Comparison of ENCODE assay signal across 2 cellular contexts in genomic region chr6:144064402-144064830, GRCh38.
TF ChIP-seq lines count a peak whose summit lies in the region.

No MANE protein-coding gene starts in this region.

TF ChIP-seq in IMR-90, 13 proteins besides CTCF, POLR2A, EP300 and RAD21:
- TF ChIP-seq CEBPB (IDR thresholded peaks at IDR 0.05; ENCODE audit: low read depth, low read length) (no peak), BHLHE40 (IDR thresholded peaks at IDR 0.05; ENCODE audit: low read depth, low read length) (no peak), MXI1 (IDR thresholded peaks at IDR 0.05; ENCODE audit: borderline replicate concordance, low read depth, low read length) (no peak), SMC3 (IDR thresholded peaks at IDR 0.05; ENCODE audit: low read depth, low read length) (no peak), USF2 (IDR thresholded peaks at IDR 0.05; ENCODE audit: low read depth, low read length) (no peak), RFX5 (IDR thresholded peaks at IDR 0.05; ENCODE audit: low read depth, low read length) (no peak), MAZ (IDR thresholded peaks at IDR 0.05; ENCODE audit: borderline replicate concordance, low read depth, low read length) (no peak), CHD1 (IDR thresholded peaks at IDR 0.05; ENCODE audit: low read depth, low read length) (no peak)

TF ChIP-seq in H1, 55 proteins besides CTCF, POLR2A, EP300 and RAD21:
- TF ChIP-seq KDM1A (IDR thresholded peaks at IDR 0.05; ENCODE audit: borderline replicate concordance, low read length) (no peak), GTF2F1 (IDR thresholded peaks at IDR 0.05; ENCODE audit: borderline replicate concordance, low read depth, low read length) (no peak), NRF1 (IDR thresholded peaks at IDR 0.05; ENCODE audit: low read depth, low read length) (no peak), RBBP5 (IDR thresholded peaks at IDR 0.05; ENCODE audit: borderline replicate concordance, low read depth, low read length) (peak; percentile 63; the same call in 1 of the 2 replicates), SP1 (IDR thresholded peaks at IDR 0.05; ENCODE audit: low read depth, low read length) (no peak), EGR1 (IDR thresholded peaks at IDR 0.05; ENCODE audit: borderline replicate concordance, low read depth, low read length) (peak; percentile 90), TAF1 (IDR thresholded peaks at IDR 0.05; ENCODE audit: low read depth, low read length) (no peak), SP4 (IDR thresholded peaks at IDR 0.05; ENCODE audit: low read length) (no peak), CREB1 (IDR thresholded peaks at IDR 0.05) (no peak), TAF7 (optimal IDR thresholded peaks at IDR 0.05; ENCODE audit: borderline replicate concordance, low read depth, low read length) (no peak), ATF3 (IDR thresholded peaks at IDR 0.05; ENCODE audit: insufficient read depth, low read depth, low read length) (no peak), SRF (IDR thresholded peaks at IDR 0.05; ENCODE audit: low read depth, low read length) (no peak), KDM4A (IDR thresholded peaks at IDR 0.05; ENCODE audit: low read depth, low read length, severe bottlenecking) (peak; percentile 26), EZH2 (IDR thresholded peaks at IDR 0.05; ENCODE audit: low read depth, low read length, severe bottlenecking) (peak; percentile 51), SP2 (IDR thresholded peaks at IDR 0.05; ENCODE audit: low read length) (no peak), RXRA (IDR thresholded peaks at IDR 0.05; ENCODE audit: insufficient read depth, low read depth, low read length) (no peak), SUZ12 (IDR thresholded peaks at IDR 0.05; ENCODE audit: low read length) (peak; percentile 58), TCF12 (IDR thresholded peaks at IDR 0.05; ENCODE audit: low read depth, low read length) (no peak), JUND (IDR thresholded peaks at IDR 0.05; ENCODE audit: low read length) (no peak), CBX5 (IDR thresholded peaks at IDR 0.05; ENCODE audit: low read depth, low read length) (no peak), TBP (IDR thresholded peaks at IDR 0.05; ENCODE audit: low read depth, low read length) (0 out of 2 replicates have a peak, but pooled peaks have one; percentile 9), CBX8 (IDR thresholded peaks at IDR 0.05; ENCODE audit: borderline replicate concordance, low read depth, low read length) (no peak), CEBPB (IDR thresholded peaks at IDR 0.05; ENCODE audit: low read depth, low read length) (no peak), NANOG (IDR thresholded peaks at IDR 0.05; ENCODE audit: insufficient read depth, low read depth, low read length, poor library complexity, severe bottlenecking) (no peak)
- TF ChIP-seq, protein P1, sequence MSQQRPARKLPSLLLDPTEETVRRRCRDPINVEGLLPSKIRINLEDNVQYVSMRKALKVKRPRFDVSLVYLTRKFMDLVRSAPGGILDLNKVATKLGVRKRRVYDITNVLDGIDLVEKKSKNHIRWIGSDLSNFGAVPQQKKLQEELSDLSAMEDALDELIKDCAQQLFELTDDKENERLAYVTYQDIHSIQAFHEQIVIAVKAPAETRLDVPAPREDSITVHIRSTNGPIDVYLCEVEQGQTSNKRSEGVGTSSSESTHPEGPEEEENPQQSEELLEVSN (IDR thresholded peaks at IDR 0.05): no peak; the same call in 1 of the 2 replicates
